ENCODE assay signal across 26 cellular contexts in genomic region chr12:12180136-12180535, GRCh38.
"Had no signal": no experiment of that assay in that cellular context is flagged by ENCODE, and none has a peak within 500 bp of the region (broad histone marks: within the 10 kb centered on the region; RNA-seq: fewer than 3 reads in every experiment).

No MANE protein-coding gene starts in this region.

- ATAC-seq: activated CD4-positive, alpha-beta T cell treated with anti-CD3 and anti-CD28 coated beads for 36 hours; activated T-cell treated with anti-CD3 and anti-CD28 coated beads, Interleukin-2, amount 50 U/mL, for 72 hours; effector memory CD8-positive, alpha-beta T cell; heart left ventricle; left ventricle myocardium superior; pancreas; right lobe of liver; SK-N-SH treated with all-trans-retinoic acid at 6 μM for 48 hours; stimulated activated effector memory CD8-positive, alpha-beta T cell treated with anti-CD3 and anti-CD28 coated beads, Interleukin-12 subunit alpha, Interleukin-12 subunit beta, amount 100 ng/mL, for 72 hours; stimulated activated naive CD8-positive, alpha-beta T cell treated with anti-CD3 and anti-CD28 coated beads, Interleukin-15, amount 100 ng/mL, for 72 hours had no signal

- H3K36me3 Mint-ChIP-seq: activated naive CD4-positive, alpha-beta T cell treated with anti-CD3 and anti-CD28 coated beads, Interleukin-2, amount 10 ng/mL, durations not matched to agents 7 days and 5 days; stimulated activated effector memory CD8-positive, alpha-beta T cell treated with anti-CD3 and anti-CD28 coated beads, Interleukin-12 subunit alpha, Interleukin-12 subunit beta, amount 100 ng/mL, for 72 hours had no signal

- H3K4me3 Mint-ChIP-seq: activated B cell treated with CpG ODN at 0.5 μM for 24 hours; activated CD4-positive, alpha-beta memory T cell treated with anti-CD3 and anti-CD28 coated beads for 36 hours; activated CD4-positive, alpha-beta T cell treated with anti-CD3 and anti-CD28 coated beads for 36 hours; activated naive CD4-positive, alpha-beta T cell treated with anti-CD3 and anti-CD28 coated beads, Interleukin-2, amount 10 ng/mL, durations not matched to agents 7 days and 5 days; activated T-cell treated with anti-CD3 and anti-CD28 coated beads, Interleukin-2, amount 50 U/mL, for 72 hours; central memory CD8-positive, alpha-beta T cell; effector memory CD8-positive, alpha-beta T cell; nephron; stimulated activated effector memory CD8-positive, alpha-beta T cell treated with anti-CD3 and anti-CD28 coated beads, Interleukin-12 subunit alpha, Interleukin-12 subunit beta, amount 100 ng/mL, for 72 hours; stimulated activated naive CD8-positive, alpha-beta T cell treated with anti-CD3 and anti-CD28 coated beads, Interleukin-15, amount 100 ng/mL, for 72 hours; T-helper 1 cell treated with Interleukin-12 subunit alpha and Interleukin-12 subunit beta and Interleukin-4 antibody, amounts not matched to agents 30 μg/mL and 1 μg/mL, for 36 hours had no signal

- H3K27ac Mint-ChIP-seq: activated B cell treated with CpG ODN at 0.5 μM for 24 hours; activated CD4-positive, alpha-beta memory T cell treated with anti-CD3 and anti-CD28 coated beads for 36 hours; activated CD4-positive, alpha-beta T cell treated with anti-CD3 and anti-CD28 coated beads for 36 hours; activated naive CD4-positive, alpha-beta T cell treated with anti-CD3 and anti-CD28 coated beads, Interleukin-2, amount 10 ng/mL, durations not matched to agents 7 days and 5 days; activated T-cell treated with anti-CD3 and anti-CD28 coated beads, Interleukin-2, amount 50 U/mL, for 72 hours; effector memory CD8-positive, alpha-beta T cell; stimulated activated effector memory CD8-positive, alpha-beta T cell treated with anti-CD3 and anti-CD28 coated beads, Interleukin-12 subunit alpha, Interleukin-12 subunit beta, amount 100 ng/mL, for 72 hours; stimulated activated naive CD8-positive, alpha-beta T cell treated with anti-CD3 and anti-CD28 coated beads, Interleukin-15, amount 100 ng/mL, for 72 hours; T-helper 1 cell treated with Interleukin-12 subunit alpha and Interleukin-12 subunit beta and Interleukin-4 antibody, amounts not matched to agents 30 μg/mL and 1 μg/mL, for 36 hours had no signal

- H3K36me3 ChIP-seq: colonic mucosa, esophagus muscularis mucosa, neutrophil, pancreas had no signal

- H3K4me1 ChIP-seq: colonic mucosa had no signal

- H3K9me3 ChIP-seq: colonic mucosa, esophagus muscularis mucosa, heart left ventricle, neutrophil, pancreas, right lobe of liver, transverse colon had no signal

- H3K27me3 Mint-ChIP-seq: activated CD4-positive, alpha-beta T cell treated with anti-CD3 and anti-CD28 coated beads for 36 hours had no signal

- H3K4me3 ChIP-seq: colonic mucosa, dorsolateral prefrontal cortex, esophagus muscularis mucosa, heart left ventricle, pancreas, right lobe of liver, transverse colon had no signal

- H3K27me3 ChIP-seq: colonic mucosa, dorsolateral prefrontal cortex, esophagus muscularis mucosa, heart left ventricle, pancreas, right lobe of liver, transverse colon had no signal

- H3K9me3 Mint-ChIP-seq: activated B cell treated with CpG ODN at 0.5 μM for 24 hours; activated CD4-positive, alpha-beta memory T cell treated with anti-CD3 and anti-CD28 coated beads for 36 hours; activated naive CD4-positive, alpha-beta T cell treated with anti-CD3 and anti-CD28 coated beads, Interleukin-2, amount 10 ng/mL, durations not matched to agents 7 days and 5 days; activated T-cell treated with anti-CD3 and anti-CD28 coated beads, Interleukin-2, amount 50 U/mL, for 72 hours; central memory CD8-positive, alpha-beta T cell; effector memory CD8-positive, alpha-beta T cell; nephron; stimulated activated effector memory CD8-positive, alpha-beta T cell treated with anti-CD3 and anti-CD28 coated beads, Interleukin-12 subunit alpha, Interleukin-12 subunit beta, amount 100 ng/mL, for 72 hours; stimulated activated naive CD8-positive, alpha-beta T cell treated with anti-CD3 and anti-CD28 coated beads, Interleukin-15, amount 100 ng/mL, for 72 hours; T-helper 1 cell treated with Interleukin-12 subunit alpha and Interleukin-12 subunit beta and Interleukin-4 antibody, amounts not matched to agents 30 μg/mL and 1 μg/mL, for 36 hours had no signal

- DNase-seq: activated B cell treated with CpG ODN at 0.5 μM for 24 hours; activated CD4-positive, alpha-beta memory T cell treated with anti-CD3 and anti-CD28 coated beads for 36 hours; activated CD4-positive, alpha-beta T cell treated with anti-CD3 and anti-CD28 coated beads for 36 hours; activated effector memory CD4-positive, alpha-beta T cell treated with anti-CD3 and anti-CD28 coated beads, Interleukin-2, amount 50 U/mL, for 16 hours; activated naive CD4-positive, alpha-beta T cell treated with anti-CD3 and anti-CD28 coated beads, Interleukin-2, amount 10 ng/mL, durations not matched to agents 7 days and 5 days; activated T-cell treated with anti-CD3 and anti-CD28 coated beads, Interleukin-2, amount 50 U/mL, for 72 hours; anterior cingulate cortex; colonic mucosa; dorsolateral prefrontal cortex; effector memory CD8-positive, alpha-beta T cell; heart left ventricle; left ventricle myocardium superior; pancreas; right lobe of liver; small intestine; stimulated activated CD4-positive, alpha-beta T cell treated with anti-CD3 and anti-CD28 coated beads, Interleukin-2, amount 100 ng/mL, for 24 hours; stimulated activated naive CD8-positive, alpha-beta T cell treated with anti-CD3 and anti-CD28 coated beads, Interleukin-15, amount 100 ng/mL, for 72 hours; T1000; transverse colon had no signal

- H3K4me1 Mint-ChIP-seq: activated CD4-positive, alpha-beta T cell treated with anti-CD3 and anti-CD28 coated beads for 36 hours; activated naive CD4-positive, alpha-beta T cell treated with anti-CD3 and anti-CD28 coated beads, Interleukin-2, amount 10 ng/mL, durations not matched to agents 7 days and 5 days; central memory CD8-positive, alpha-beta T cell; stimulated activated effector memory CD8-positive, alpha-beta T cell treated with anti-CD3 and anti-CD28 coated beads, Interleukin-12 subunit alpha, Interleukin-12 subunit beta, amount 100 ng/mL, for 72 hours; stimulated activated naive CD8-positive, alpha-beta T cell treated with anti-CD3 and anti-CD28 coated beads, Interleukin-15, amount 100 ng/mL, for 72 hours had no signal

- H3K27ac ChIP-seq: colonic mucosa, esophagus muscularis mucosa, neutrophil, pancreas, right lobe of liver, transverse colon had no signal
